Comparison of ENCODE assay signal across 20 cellular contexts in the genomic region with DNA sequence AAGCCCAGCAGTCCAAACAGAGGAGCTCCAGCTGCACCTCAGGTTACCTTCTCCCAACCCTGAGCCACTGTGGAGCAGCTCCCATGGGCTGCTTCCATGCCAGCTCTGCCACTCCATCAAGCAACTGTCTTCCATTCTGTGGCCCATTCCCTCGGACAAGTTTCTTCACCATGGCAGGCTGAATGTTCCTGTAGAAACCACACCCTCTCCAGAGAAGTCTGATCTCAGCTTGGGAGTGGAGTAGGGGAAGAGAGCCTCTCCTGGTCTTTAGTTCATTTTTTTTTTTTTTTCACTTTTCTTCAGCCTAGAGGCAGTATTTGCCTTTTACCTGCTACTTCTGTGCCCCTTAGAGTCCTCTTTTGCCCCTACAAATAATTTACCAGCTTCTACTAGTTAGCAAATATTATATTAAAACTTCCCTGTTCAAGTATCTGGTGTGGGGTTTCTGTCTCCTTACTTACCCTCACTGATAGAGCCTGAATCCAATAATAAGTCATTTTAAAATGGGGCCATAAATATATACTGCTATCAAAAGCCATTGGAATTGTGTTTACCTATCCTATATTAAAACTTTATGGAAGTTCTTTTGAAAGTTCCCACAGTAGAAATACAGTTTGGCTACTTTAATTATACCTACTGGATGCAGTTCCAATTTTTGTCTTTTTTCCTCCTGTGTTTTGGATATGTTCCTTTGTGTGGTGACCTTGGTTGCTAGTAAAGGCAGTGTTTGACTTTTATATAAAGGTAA. TPM values are rescaled to one million over a fixed set of nuclear protein-coding genes. Genes with fewer than 3 reads are reported as not detected.
"Had no signal": no experiment of that assay in that cellular context is flagged by ENCODE, and none has a peak within 500 bp of the region (broad histone marks: within the 10 kb centered on the region; RNA-seq: fewer than 3 reads in every experiment).

No MANE protein-coding gene starts in this region.

- ATAC-seq: effector memory CD8-positive, alpha-beta T cell; stimulated activated naive B cell treated with anti-CD40 and anti-IgM and Interleukin-4, amounts not matched to agents 10 μg/mL and 1 μg/mL and 100 μg/mL, for 72 hours had no signal

- H3K9me3 ChIP-seq: sigmoid colon, thoracic aorta had no signal

- DNase-seq: activated CD4-positive, alpha-beta T cell treated with anti-CD3 and anti-CD28 coated beads for 1 hour; activated CD4-positive, alpha-beta T cell treated with anti-CD3 and anti-CD28 coated beads, Interleukin-2, amount 50 U/mL, for 48 hours; activated gamma-delta T cell; effector memory CD8-positive, alpha-beta T cell; foreskin fibroblast; midbrain; occipital lobe; posterior cingulate gyrus; sigmoid colon; spleen; stimulated activated naive B cell treated with anti-CD40 and anti-IgM and Interleukin-4, amounts not matched to agents 10 μg/mL and 1 μg/mL and 100 μg/mL, for 72 hours had no signal

- H3K4me2 ChIP-seq: hepatocyte had no signal

- H3K4me1 Mint-ChIP-seq: stimulated activated naive B cell treated with anti-CD40 and anti-IgM and Interleukin-4, amounts not matched to agents 10 μg/mL and 1 μg/mL and 100 μg/mL, for 72 hours had no signal

- H3K27me3 ChIP-seq: cardiac muscle cell, hepatocyte, sigmoid colon, spleen had no signal

- H3K27me3 Mint-ChIP-seq: activated naive CD8-positive, alpha-beta T cell; effector memory CD8-positive, alpha-beta T cell; stimulated activated naive B cell treated with anti-CD40 and anti-IgM and Interleukin-4, amounts not matched to agents 10 μg/mL and 1 μg/mL and 100 μg/mL, for 72 hours had no signal

- H3K27ac Mint-ChIP-seq: activated naive CD8-positive, alpha-beta T cell; stimulated activated naive B cell treated with anti-CD40 and anti-IgM and Interleukin-4, amounts not matched to agents 10 μg/mL and 1 μg/mL and 100 μg/mL, for 72 hours had no signal

- H2AFZ ChIP-seq: hepatocyte had no signal

- H3K4me3 Mint-ChIP-seq: activated naive CD8-positive, alpha-beta T cell; effector memory CD8-positive, alpha-beta T cell; stimulated activated naive B cell treated with anti-CD40 and anti-IgM and Interleukin-4, amounts not matched to agents 10 μg/mL and 1 μg/mL and 100 μg/mL, for 72 hours had no signal

- H3K27ac ChIP-seq: cardiac muscle cell, epithelial cell of prostate, hepatocyte, sigmoid colon, spleen, thoracic aorta had no signal

- H3K79me2 ChIP-seq: hepatocyte had no signal

- H3K4me1 ChIP-seq: sigmoid colon, spleen had no signal

- H3K4me3 ChIP-seq: cardiac muscle cell, hepatocyte, sigmoid colon, spleen, thoracic aorta had no signal

- H3K36me3 ChIP-seq: thoracic aorta had no signal

RNA-seq across cellular contexts. Expression of a gene that starts 11.7 kb away (rescaled TPM):
- total RNA-seq: cardiac muscle cell; chondrocyte; dermis microvascular lymphatic vessel endothelial cell; lung microvascular endothelial cell; sigmoid colon; T-helper 1 cell treated with Interleukin-12 subunit alpha and Interleukin-12 subunit beta and Interleukin-4 antibody, amounts not matched to agents 30 ng/mL and 1 ng/mL, for 36 hours; thoracic aorta had no signal
- polyA plus RNA-seq: cardiac muscle cell, hepatocyte had no signal
